Comparison of ENCODE assay signal across 28 cellular contexts in genomic region chr16:61274211-61274610, GRCh38.
DNase-seq lines count a peak whose midpoint lies in the region; ATAC-seq, FAIRE-seq and TF ChIP-seq lines count a peak whose summit lies in the region.
"Had no signal": no experiment of that assay in that cellular context is flagged by ENCODE, and none has a peak within 500 bp of the region (broad histone marks: within the 10 kb centered on the region; RNA-seq: fewer than 3 reads in every experiment).

No MANE protein-coding gene starts in this region.

- H3K27ac Mint-ChIP-seq in osteocyte (ENCODE audit: unreplicated experiment) = no peak overlapping the region
- H3K27ac Mint-ChIP-seq: CD14-positive monocyte; CD4-positive, alpha-beta memory T cell; CD8-positive, alpha-beta memory T cell had no signal

- H3K27ac ChIP-seq in left ventricle myocardium inferior (replicated peaks) (no peak overlapping the region), kidney (ENCODE audit: low read depth in 2 of 2, low read length in 2 of 2) (no peak overlapping the region)
- H3K27ac ChIP-seq: BLaER1 had no signal

- H3K9me3 Mint-ChIP-seq in osteocyte (ENCODE audit: unreplicated experiment) = no peaks in the 10 kb centered on the region

- no peak overlapping the region for H3K9ac ChIP-seq in kidney (ENCODE audit: low read length in 2 of 2)
- H3K9ac ChIP-seq: BLaER1 had no signal

- H3K27me3 ChIP-seq in left ventricle myocardium inferior (ENCODE audit: low read depth) = no peaks in the 10 kb centered on the region
- H3K27me3 ChIP-seq: BE2C, BLaER1 had no signal

- intact Hi-C loops in cardiac septum (cut with DNase I) (no loop called here), left ventricle myocardium inferior (cut with micrococcal nuclease) (no loop called here), kidney (cut with DNase I) (no loop called here)

- no peaks in the 10 kb centered on the region for H3K4me1 ChIP-seq in left ventricle myocardium inferior
- H3K4me1 ChIP-seq in kidney (ENCODE audit: control insufficient read depth in 1 of 2, insufficient read depth in 1 of 2, low read depth in 1 of 2, low read length in 2 of 2) = no peaks in the 10 kb centered on the region
- H3K4me1 ChIP-seq: BE2C, BLaER1 had no signal

- ATAC-seq in HG03039 (IDR thresholded peaks at IDR 0.05; ENCODE audit: unreplicated experiment) (no peak), GM21447 (IDR thresholded peaks at IDR 0.05; ENCODE audit: unreplicated experiment) (no peak)
- ATAC-seq: GM12878 had no signal

- H3K9me3 ChIP-seq in left ventricle myocardium inferior (replicated peaks) (no peaks in the 10 kb centered on the region), kidney (ENCODE audit: control insufficient read depth in 1 of 2, low read length in 2 of 2) (no peaks in the 10 kb centered on the region)
- H3K9me3 ChIP-seq: BE2C, BLaER1 had no signal

- no peaks in the 10 kb centered on the region for H3K36me3 Mint-ChIP-seq in osteocyte (ENCODE audit: unreplicated experiment)
- H3K36me3 Mint-ChIP-seq: CD14-positive monocyte; CD4-positive, CD25-positive, alpha-beta regulatory T cell; CD8-positive, alpha-beta memory T cell had no signal

- no peaks in the 10 kb centered on the region for H3K4me1 Mint-ChIP-seq in osteocyte (ENCODE audit: unreplicated experiment)
- H3K4me1 Mint-ChIP-seq: CD14-positive monocyte; CD4-positive, alpha-beta memory T cell; CD4-positive, CD25-positive, alpha-beta regulatory T cell; CD8-positive, alpha-beta memory T cell had no signal

- H3K4me3 Mint-ChIP-seq in osteocyte (ENCODE audit: unreplicated experiment) = no peak overlapping the region
- H3K4me3 Mint-ChIP-seq: CD14-positive monocyte; CD4-positive, alpha-beta memory T cell; CD4-positive, CD25-positive, alpha-beta regulatory T cell; CD8-positive, alpha-beta memory T cell had no signal

- H3K27me3 Mint-ChIP-seq in osteocyte (ENCODE audit: unreplicated experiment) = no peaks in the 10 kb centered on the region
- H3K27me3 Mint-ChIP-seq: CD4-positive, alpha-beta memory T cell; CD4-positive, CD25-positive, alpha-beta regulatory T cell; CD8-positive, alpha-beta memory T cell had no signal

- DNase-seq in cardiac septum (ENCODE audit: low spot score) (peak; percentile 71), left ventricle myocardium inferior (no peak), kidney (peak; percentile 48), osteocyte (ENCODE audit: extremely low spot score, unreplicated experiment) (peak; percentile 75), NK-92 (lab: John Stamatoyannopoulos, UW; ENCODE audit: unreplicated experiment) (no peak)
- DNase-seq: 8988T; ACHN; BE2C; C1 segment of cervical spinal cord; CD4-positive, alpha-beta memory T cell; CD4-positive, CD25-positive, alpha-beta regulatory T cell; CD8-positive, alpha-beta memory T cell; COR-L47; DMS 273 treated with DMSO at 0.1 percent for 48 hours; DMS153; DMS53; DMS79; DND-41; EL; GDM1 had no signal

- TF ChIP-seq CTCF in left ventricle myocardium inferior (IDR thresholded peaks at IDR 0.05; ENCODE audit: borderline replicate concordance) (no peak), kidney (IDR thresholded peaks at IDR 0.05; ENCODE audit: borderline replicate concordance, extremely low read depth, insufficient read depth) (no peak), osteocyte (IDR thresholded peaks at IDR 0.05) (no peak)

- no peaks in the 10 kb centered on the region for H3K36me3 ChIP-seq in left ventricle myocardium inferior
- no peaks in the 10 kb centered on the region for H3K36me3 ChIP-seq in kidney (ENCODE audit: control insufficient read depth in 1 of 2, insufficient read depth in 2 of 2, low read length in 2 of 2)
- H3K36me3 ChIP-seq: BE2C, BLaER1 had no signal

- H3K4me3 ChIP-seq in left ventricle myocardium inferior (no peak overlapping the region), kidney (ENCODE audit: low read length in 2 of 2) (no peak overlapping the region)
- H3K4me3 ChIP-seq: BLaER1, GM12878 had no signal

- no peak for FAIRE-seq in kidney (lab: Jason Lieb, UNC)
- FAIRE-seq: A204.1, GM12878, GM12892, GM18507 had no signal

Comparison
In these comparisons a context has a peak if more than half of its experiments do, and no peak if none do; other contexts are left out.
1. DNase-seq: peak in cardiac septum (single experiment), kidney (single experiment) and osteocyte (single experiment); none in left ventricle myocardium inferior (single experiment) and NK-92 (single experiment).